Comparison of ENCODE assay signal across 24 cellular contexts in the genomic region with DNA sequence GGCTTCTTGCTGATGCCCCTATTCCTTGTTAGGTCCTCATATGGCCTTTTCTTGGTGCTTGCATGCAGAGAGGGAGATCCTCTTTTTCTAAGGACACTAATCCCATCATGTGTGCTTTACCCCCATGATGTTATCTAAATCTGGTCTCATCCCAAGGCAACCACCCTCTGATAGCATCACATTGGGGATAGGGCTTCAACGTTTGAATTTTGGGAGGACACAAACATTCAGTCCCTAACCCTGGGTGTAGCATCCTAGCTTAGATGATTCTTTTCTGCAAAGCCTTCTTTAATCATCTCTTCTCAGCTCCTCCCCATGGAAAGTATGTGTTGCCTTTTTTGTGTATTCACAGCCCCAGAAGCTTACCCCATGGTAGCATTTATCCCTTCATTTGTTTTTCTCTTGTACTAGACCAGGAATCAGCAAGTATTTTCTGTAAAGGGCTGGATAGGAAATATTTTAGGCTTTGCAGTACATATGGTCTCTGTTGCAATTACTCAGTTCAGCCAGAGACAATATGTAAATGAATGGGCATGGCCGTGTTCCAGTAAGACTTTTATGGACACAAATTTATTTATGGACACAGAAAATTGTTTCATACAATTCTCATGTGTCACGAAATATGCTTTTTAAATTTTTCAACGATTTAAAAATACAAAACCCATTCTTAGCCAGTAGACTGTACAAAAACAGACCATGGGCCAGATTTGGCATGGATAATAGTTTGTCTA.
"Had no signal": no experiment of that assay in that cellular context is flagged by ENCODE, and none has a peak within 500 bp of the region (broad histone marks: within the 10 kb centered on the region; RNA-seq: fewer than 3 reads in every experiment).

No MANE protein-coding gene starts in this region.

- H3K4me1 Mint-ChIP-seq: immature natural killer cell; memory B cell; naive thymus-derived CD4-positive, alpha-beta T cell; stimulated activated memory B cell treated with anti-CD40 and anti-IgM and Interleukin-4, amounts not matched to agents 10 μg/mL and 1 μg/mL and 100 μg/mL, for 72 hours had no signal

- H3K4me3 Mint-ChIP-seq: immature natural killer cell; memory B cell; naive thymus-derived CD4-positive, alpha-beta T cell; stimulated activated memory B cell treated with anti-CD40 and anti-IgM and Interleukin-4, amounts not matched to agents 10 μg/mL and 1 μg/mL and 100 μg/mL, for 72 hours; type B pancreatic cell had no signal

- H3K36me3 ChIP-seq: colonic mucosa, gastroesophageal sphincter, left ventricle myocardium inferior, lower lobe of right lung, neutrophil, right lobe of liver, spleen, stomach, thyroid gland had no signal

- H3K27ac ChIP-seq: colonic mucosa, gastroesophageal sphincter, left ventricle myocardium inferior, lower lobe of right lung, neutrophil, psoas muscle, right lobe of liver, spleen, stomach, thyroid gland had no signal

- H3K4me1 ChIP-seq: colonic mucosa, lower lobe of right lung, right lobe of liver, stomach, thyroid gland had no signal

- H3K4me3 ChIP-seq: colonic mucosa, gastroesophageal sphincter, left ventricle myocardium inferior, lower lobe of right lung, psoas muscle, right lobe of liver, spleen, stomach, thyroid gland had no signal

- H3K9me3 ChIP-seq: colonic mucosa, gastroesophageal sphincter, left ventricle myocardium inferior, lower lobe of right lung, neutrophil, psoas muscle, right lobe of liver, spleen, stomach, thyroid gland had no signal

- H3K9me3 Mint-ChIP-seq: memory B cell; naive thymus-derived CD4-positive, alpha-beta T cell; stimulated activated memory B cell treated with anti-CD40 and anti-IgM and Interleukin-4, amounts not matched to agents 10 μg/mL and 1 μg/mL and 100 μg/mL, for 72 hours; type B pancreatic cell had no signal

- DNase-seq: colonic mucosa; dermis blood vessel endothelial cell; erythroblast; immature natural killer cell; kidney; left cardiac atrium; left ventricle myocardium inferior; lower lobe of right lung; naive thymus-derived CD4-positive, alpha-beta T cell; psoas muscle; retina; right lobe of liver; spleen; stimulated activated CD4-positive, alpha-beta T cell treated with anti-CD3 and anti-CD28 coated beads, Interleukin-15, amount 100 ng/mL, for 24 hours; stimulated activated CD4-positive, alpha-beta T cell treated with anti-CD3 and anti-CD28 coated beads, Interleukin-1b, Interleukin-23, amount 100 ng/mL, for 48 hours; stimulated activated CD4-positive, alpha-beta T cell treated with anti-CD3 and anti-CD28 coated beads, Interleukin-4, amount 100 ng/mL, for 24 hours; stomach; substantia nigra; thyroid gland had no signal

- H3K27me3 ChIP-seq: colonic mucosa, gastroesophageal sphincter, neutrophil, spleen, stomach, thyroid gland had no signal

- H3K27me3 Mint-ChIP-seq: stimulated activated memory B cell treated with anti-CD40 and anti-IgM and Interleukin-4, amounts not matched to agents 10 μg/mL and 1 μg/mL and 100 μg/mL, for 72 hours; type B pancreatic cell had no signal

- ATAC-seq: gastroesophageal sphincter; left cardiac atrium; lower lobe of right lung; naive thymus-derived CD4-positive, alpha-beta T cell; psoas muscle; right lobe of liver; stimulated activated memory B cell treated with anti-CD40 and anti-IgM and Interleukin-4, amounts not matched to agents 10 μg/mL and 1 μg/mL and 100 μg/mL, for 72 hours had no signal

- H3K36me3 Mint-ChIP-seq: immature natural killer cell; memory B cell; naive thymus-derived CD4-positive, alpha-beta T cell; stimulated activated memory B cell treated with anti-CD40 and anti-IgM and Interleukin-4, amounts not matched to agents 10 μg/mL and 1 μg/mL and 100 μg/mL, for 72 hours; type B pancreatic cell had no signal

- H3K27ac Mint-ChIP-seq: immature natural killer cell; memory B cell; naive thymus-derived CD4-positive, alpha-beta T cell; stimulated activated memory B cell treated with anti-CD40 and anti-IgM and Interleukin-4, amounts not matched to agents 10 μg/mL and 1 μg/mL and 100 μg/mL, for 72 hours; type B pancreatic cell had no signal
